9 cellular contexts compared by ENCODE assay signal in genomic region chr9:114501786-114502682, GRCh38. TPM values are rescaled to one million over a fixed set of nuclear protein-coding genes. Genes with fewer than 3 reads are reported as not detected.
A peak's percentile ranks its signal among the peaks of the same experiment; 100 is the strongest.
DNase-seq lines count a peak whose midpoint lies in the region; ATAC-seq, FAIRE-seq and TF ChIP-seq lines count a peak whose summit lies in the region.
"Had no signal": no experiment of that assay in that cellular context is flagged by ENCODE, and none has a peak within 500 bp of the region (broad histone marks: within the 10 kb centered on the region; RNA-seq: fewer than 3 reads in every experiment).

No MANE protein-coding gene starts in this region.

- CTCF ChIA-PET in K562 (lab: Yijun Ruan, JAX; ENCODE audit: low intra/inter-chr PET ratio), result no interaction called here

- H3K27ac ChIP-seq in K562 (ENCODE audit: extremely low read depth, low read depth, low read length), result peak overlapping the region; percentile 91

- peak overlapping the region; percentile 86 for H2AFZ ChIP-seq in K562 (ENCODE audit: low read depth, low read length)

- H4K20me1 ChIP-seq in K562 (replicated peaks; ENCODE audit: control insufficient read depth, insufficient read depth, low read length), result no peaks in the 10 kb centered on the region

- ATAC-seq in K562, result peak; percentile 29
- ATAC-seq in mucosa of descending colon, result peak; percentile 3
- ATAC-seq in GM18505 (IDR thresholded peaks at IDR 0.05; ENCODE audit: unreplicated experiment), result no peak

- peak overlapping the region in 1 of 4 donors; percentile 83 for H3K4me3 Mint-ChIP-seq in IgD-negative memory B cell
- H3K4me3 Mint-ChIP-seq: dendritic cell treated with granulocyte-macrophage colony-stimulating factor and Interleukin-4, amounts not matched to agents 40 ng/mL and 50 ng/mL, for 4 days had no signal

- TF ChIP-seq CTCF in K562 (IDR thresholded peaks at IDR 0.05 in 2 of 3, conservative IDR thresholded peaks at IDR 0.05 in 1 of 3; ENCODE audit: insufficient read depth in 2 of 3, low read depth in 1 of 3, low read length in 3 of 3) (no peak), mucosa of descending colon (IDR thresholded peaks at IDR 0.05) (no peak)

- H3K9me3 ChIP-seq in K562 (replicated peaks; ENCODE audit: control insufficient read depth, insufficient read depth, low read depth, low read length), result no peaks in the 10 kb centered on the region
- no peaks in the 10 kb centered on the region for H3K9me3 ChIP-seq in mucosa of descending colon

- H3K9me3 Mint-ChIP-seq in IgD-negative memory B cell, result no peaks in the 10 kb centered on the region
- H3K9me3 Mint-ChIP-seq: dendritic cell treated with granulocyte-macrophage colony-stimulating factor and Interleukin-4, amounts not matched to agents 40 ng/mL and 50 ng/mL, for 4 days had no signal

- H3K27me3 ChIP-seq in K562 (ENCODE audit: control insufficient read depth in 2 of 2, insufficient read depth in 2 of 2, low read length in 2 of 2), result no peaks in the 10 kb centered on the region

- no peaks in the 10 kb centered on the region for H3K36me3 Mint-ChIP-seq in IgD-negative memory B cell

- DNase-seq in C1 segment of cervical spinal cord (lab: John Stamatoyannopoulos, UW), result peak in 12 of 14 donors; percentile 9 to 82 (median 54)
- peak; percentile 46 to 74 (median 60) for DNase-seq in K562 (ENCODE audit: extremely low read depth in 1 of 4, low spot score in 3 of 4)
- no peak for DNase-seq in mucosa of descending colon
- no peak for DNase-seq in NCI-H82 (lab: John Stamatoyannopoulos, UW)
- no peak for DNase-seq in activated effector memory CD4-positive, alpha-beta T cell treated with Interleukin-2 at 50 U/mL for 16 hours
- DNase-seq in stimulated activated CD4-positive, alpha-beta T cell treated with anti-CD3 and anti-CD28 coated beads, Interleukin-15, amount 100 ng/mL, for 24 hours, result no peak

- peak overlapping the region; percentile 60 for H3K4me3 ChIP-seq in K562
- no peak overlapping the region for H3K4me3 ChIP-seq in mucosa of descending colon

- WGBS in K562 (ENCODE audit: insufficient coverage, low coverage, missing lambda C conversion rate), result 3% methylated on average over 12 of the region's 12 CpGs

- peak overlapping the region; percentile 88 to 91 (median 88) for H3K27ac Mint-ChIP-seq in IgD-negative memory B cell
- H3K27ac Mint-ChIP-seq: dendritic cell treated with granulocyte-macrophage colony-stimulating factor and Interleukin-4, amounts not matched to agents 40 ng/mL and 50 ng/mL, for 4 days had no signal

- peak overlapping the region; percentile 80 to 89; a peak in 3 of 4 replicates for H3K9ac ChIP-seq in K562 (ENCODE audit: insufficient read depth in 1 of 2, low read depth in 2 of 2, low read length in 2 of 2)

- peaks cover 23 to 29% (median 26%) of the 10 kb centered on the region in 3 donors for H3K4me1 Mint-ChIP-seq in IgD-negative memory B cell

- POLR2A ChIA-PET in K562 (lab: Yijun Ruan, JAX), result interaction anchor here (0.6 to 1.8 kb wide), 10 partner anchors 8 to 152 kb away, joined by 3 to 7 read pairs (median 4); partner anchors contain the start of gene ATP6V1G1

- H3K4me1 ChIP-seq in K562 (replicated peaks in 1 of 2; ENCODE audit: control insufficient read depth in 2 of 2, insufficient read depth in 2 of 2, low read length in 2 of 2) (peaks cover 23 to 24% of the 10 kb centered on the region in 2 experiments; a peak in 3 of 5 replicates), mucosa of descending colon (ENCODE audit: low read depth) (peaks cover 14% of the 10 kb centered on the region)

- no TSS peak for BruUV-seq in K562 (replicated peaks; lab: Mats Ljungman, UMichigan)

- no peaks in the 10 kb centered on the region for H3K27me3 Mint-ChIP-seq in IgD-negative memory B cell

- no peak for TF ChIP-seq EP300 in K562 (IDR thresholded peaks at IDR 0.05; ENCODE audit: low read length)

- H3K9me1 ChIP-seq in K562 (ENCODE audit: control insufficient read depth, insufficient read depth, low read length), result no peaks in the 10 kb centered on the region

- peak; percentile 60 for FAIRE-seq in K562 (lab: Jason Lieb, UNC)

- H3K36me3 ChIP-seq in K562 (ENCODE audit: control insufficient read depth, insufficient read depth, low read length), result peaks cover 7% of the 10 kb centered on the region; the same call in 1 of the 3 replicates
- no peaks in the 10 kb centered on the region for H3K36me3 ChIP-seq in mucosa of descending colon (ENCODE audit: low read depth)

- no peak for TF ChIP-seq RAD21 in K562 (CRISPR knock-in tag; conservative IDR thresholded peaks at IDR 0.05 in 1 of 2, IDR thresholded peaks at IDR 0.05 in 1 of 2)

- H3K79me2 ChIP-seq in K562 (ENCODE audit: control insufficient read depth, insufficient read depth, low read length), result peaks cover 58% of the 10 kb centered on the region

- in situ Hi-C loops in K562 (cut with MboI), result no loop called here

- no peak for TF ChIP-seq POLR2A in K562 (conservative IDR thresholded peaks at IDR 0.05)
- no peak for TF ChIP-seq POLR2A in GM18505 (IDR thresholded peaks at IDR 0.05; ENCODE audit: borderline replicate concordance, extremely low read depth, insufficient read depth, insufficient read length)

- H3K4me2 ChIP-seq in K562 (ENCODE audit: insufficient read depth, low read length), result peak overlapping the region; percentile 85

- intact Hi-C loops in K562 (cut with micrococcal nuclease) (loop anchor here (2.0 to 5.0 kb wide), 3 partner anchors 105 to 165 kb away; no protein-coding TSS in a partner anchor), mucosa of descending colon (cut with DNase I, micrococcal nuclease) (no loop called here)

TF ChIP-seq in K562, 482 proteins besides CTCF, POLR2A, EP300 and RAD21 (continues in another document):
- TF ChIP-seq BRD4 (IDR thresholded peaks at IDR 0.05) (peak; percentile 58; the same call in 1 of the 2 replicates), ZNF766 (CRISPR knock-in tag; conservative IDR thresholded peaks at IDR 0.05) (peak; percentile 47), RBBP5 (IDR thresholded peaks at IDR 0.05; ENCODE audit: borderline replicate concordance, insufficient read depth, low read length, poor library complexity, severe bottlenecking) (peak; percentile 43), NFRKB (IDR thresholded peaks at IDR 0.05; ENCODE audit: low read depth) (peak; percentile 80; the same call in 1 of the 2 replicates), YY1 (IDR thresholded peaks at IDR 0.05; ENCODE audit: borderline replicate concordance in 1 of 3, control insufficient read depth in 1 of 3, extremely low read depth in 1 of 3, insufficient read depth in 3 of 3, insufficient read length in 1 of 3, insufficient replicate concordance in 2 of 3, low read depth in 1 of 3, low read length in 2 of 3) (peak in 1 of 3 experiments; percentile 78), PTRF (tag; IDR thresholded peaks at IDR 0.05) (no peak)

RNA-seq across cellular contexts. Expression of gene WHRN, which starts 3.2 kb away (rescaled TPM):
- polyA plus RNA-seq in IgD-negative memory B cell, result 0.89 TPM
- total RNA-seq in K562 (2011; cell fraction: chromatin; rRNA removed; ENCODE audit: low replicate concordance), result 13.7 and 31.3 TPM in 2 replicates
- total RNA-seq in K562 (2011; cell fraction: nucleolus; rRNA removed), result 20.9 and 25.0 TPM in 2 replicates
- total RNA-seq in K562 (2011; cell fraction: nucleoplasm; rRNA removed), result 17.4 and 19.4 TPM in 2 replicates
- 9.0 and 10.1 TPM in 2 replicates for total RNA-seq in K562 (2014; rRNA removed)
- total RNA-seq in K562 (2014; rRNA removed; fragmentation: Illumina TruSeq; extraction: Trizol), result 1.1 and 2.0 TPM in 2 replicates
- 3.0 and 3.5 TPM in 2 replicates for total RNA-seq in K562 (2015; rRNA removed; fragmentation: Illumina TruSeq; extraction: Trizol)
- total RNA-seq in K562 (2021), result 14.1 and 17.1 TPM in 2 replicates
- polyA plus RNA-seq in K562 (2011; rRNA removed), result 3.0 and 5.3 TPM in 2 replicates
- polyA plus RNA-seq in K562 (2011; cell fraction: cytosol; rRNA removed), result 3.4 and 4.9 TPM in 2 replicates
- polyA plus RNA-seq in K562 (2011; cell fraction: nucleus; rRNA removed), result 39.6 and 62.6 TPM in 2 replicates
- 10.1 and 16.2 TPM in 2 replicates for polyA plus RNA-seq in K562 (2012)
- polyA plus RNA-seq in K562 (2014; fragmentation: Illumina TruSeq; extraction: Trizol), result 5.1 and 6.2 TPM in 2 replicates
- polyA plus RNA-seq in K562 (2014; fragmentation: Nextera tagmentation; extraction: Ambion mirVana), result under 1 TPM; 0.31 TPM
- 10.4 and 10.5 TPM in 2 replicates for polyA plus RNA-seq in K562 (2014; rRNA removed)
- 0.84 and 1.2 TPM in 2 replicates for polyA minus RNA-seq in K562 (2011; rRNA and poly(A)+ RNA removed)
- polyA minus RNA-seq in K562 (2011; cell fraction: cytosol; rRNA and poly(A)+ RNA removed), result 3.1 and 3.9 TPM in 2 replicates
- 14.1 and 15.1 TPM in 2 replicates for polyA minus RNA-seq in K562 (2011; cell fraction: nucleus; rRNA and poly(A)+ RNA removed)
- total RNA-seq in mucosa of descending colon, result 10 to 100 TPM in 1 of 3 donors, 1 to 10 TPM in 2; 2.8 to 19.1 (median 4.7) TPM

Comparison
In these comparisons a context has a peak if more than half of its experiments do, and no peak if none do; other contexts are left out.
1. DNase-seq: peak in C1 segment of cervical spinal cord (12 of 14) and K562 (4 of 4); none in mucosa of descending colon (0 of 3), NCI-H82 (single experiment), activated effector memory CD4-positive, alpha-beta T cell treated with Interleukin-2 at 50 U/mL for 16 hours (single experiment) and stimulated activated CD4-positive, alpha-beta T cell treated with anti-CD3 and anti-CD28 coated beads, Interleukin-15, amount 100 ng/mL, for 24 hours (single experiment).